9 cellular contexts compared by ENCODE assay signal in genomic region chr10:61898435-61898778, GRCh38. TPM values are rescaled to one million over a fixed set of nuclear protein-coding genes. Genes with fewer than 3 reads are reported as not detected.
DNase-seq lines count a peak whose midpoint lies in the region; ATAC-seq and TF ChIP-seq lines count a peak whose summit lies in the region.
"Had no signal": no experiment of that assay in that cellular context is flagged by ENCODE, and none has a peak within 500 bp of the region (broad histone marks: within the 10 kb centered on the region; RNA-seq: fewer than 3 reads in every experiment).

No MANE protein-coding gene starts in this region.

- H3K4me1 Mint-ChIP-seq in activated T-helper 17 cell treated with anti-CD3 and anti-CD28 coated beads, Interleukin-2, amount 50 U/mL, for 72 hours, result peaks cover 31% of the 10 kb centered on the region

- peak overlapping the region; percentile 8 to 21 for H3K27ac ChIP-seq in prostate gland
- H3K27ac ChIP-seq in upper lobe of right lung, result no peak overlapping the region

- peaks cover 21% of the 10 kb centered on the region for H3K36me3 Mint-ChIP-seq in activated T-helper 17 cell treated with anti-CD3 and anti-CD28 coated beads, Interleukin-2, amount 50 U/mL, for 72 hours (ENCODE audit: low read depth)

- H3K27me3 Mint-ChIP-seq in activated T-helper 17 cell treated with anti-CD3 and anti-CD28 coated beads, Interleukin-2, amount 50 U/mL, for 72 hours, result no peaks in the 10 kb centered on the region

- H3K9me3 ChIP-seq in prostate gland (no peaks in the 10 kb centered on the region), upper lobe of right lung (no peaks in the 10 kb centered on the region)

- TF ChIP-seq POLR2A in prostate gland (IDR thresholded peaks at IDR 0.05), result no peak

- peak overlapping the region; percentile 90 for H3K4me3 Mint-ChIP-seq in activated T-helper 17 cell treated with anti-CD3 and anti-CD28 coated beads, Interleukin-2, amount 50 U/mL, for 72 hours

- peak; percentile 3 for DNase-seq in NCI-H510A treated with DMSO at 0.1 percent for 48 hours (lab: John Stamatoyannopoulos, UW)
- no peak for DNase-seq in NCI-H510A (lab: John Stamatoyannopoulos, UW)
- DNase-seq in NCI-H1694 (lab: John Stamatoyannopoulos, UW), result peak; percentile 11
- DNase-seq in prostate gland (ENCODE audit: low spot score), result no peak
- no peak for DNase-seq in upper lobe of right lung

- intact Hi-C loops in prostate gland (cut with DNase I) (loop anchor here (5.0 to 10.0 kb wide), 2 partner anchors 61 to 154 kb away; no protein-coding TSS in a partner anchor), upper lobe of right lung (cut with DNase I) (no loop called here)

- whole genome bisulfite sequencing in prostate gland, result 32% methylated on average over 2 of the region's 2 CpGs

- no peaks in the 10 kb centered on the region for H3K9me3 Mint-ChIP-seq in activated T-helper 17 cell treated with anti-CD3 and anti-CD28 coated beads, Interleukin-2, amount 50 U/mL, for 72 hours

- H3K4me1 ChIP-seq in prostate gland (replicated peaks) (peaks cover 5% of the 10 kb centered on the region), upper lobe of right lung (peaks cover 15% of the 10 kb centered on the region)

- H3K4me3 ChIP-seq in prostate gland (no peak overlapping the region), upper lobe of right lung (no peak overlapping the region)
- H3K4me3 ChIP-seq: K562 had no signal

- ATAC-seq in activated T-helper 17 cell treated with anti-CD3 and anti-CD28 coated beads, Interleukin-2, amount 50 U/mL, for 72 hours (replicated peaks), result no peak
- ATAC-seq in GM19023 (IDR thresholded peaks at IDR 0.05; ENCODE audit: unreplicated experiment) (no peak), HG02981 (IDR thresholded peaks at IDR 0.05; ENCODE audit: unreplicated experiment) (no peak), upper lobe of right lung (no peak)
- ATAC-seq: K562 had no signal

- H3K27ac Mint-ChIP-seq in activated T-helper 17 cell treated with anti-CD3 and anti-CD28 coated beads, Interleukin-2, amount 50 U/mL, for 72 hours, result peak overlapping the region; percentile 100

- H3K27me3 ChIP-seq in prostate gland (replicated peaks; ENCODE audit: insufficient read depth) (no peaks in the 10 kb centered on the region), upper lobe of right lung (no peaks in the 10 kb centered on the region)

- TF ChIP-seq CTCF in prostate gland (IDR thresholded peaks at IDR 0.05) (no peak), upper lobe of right lung (IDR thresholded peaks at IDR 0.05) (no peak)

- H3K36me3 ChIP-seq in prostate gland (no peaks in the 10 kb centered on the region), upper lobe of right lung (no peaks in the 10 kb centered on the region)

RNA-seq across cellular contexts. Expression of gene ARID5B, which starts 3.1 kb away (rescaled TPM):
- total RNA-seq in activated T-helper 17 cell treated with anti-CD3 and anti-CD28 coated beads, Interleukin-2, amount 50 U/mL, for 72 hours, result 10 to 100 TPM; 65.5 to 93.8 TPM
- total RNA-seq in prostate gland (10 to 100 TPM; 67.9 to 90.1 TPM), upper lobe of right lung (34.1 TPM)

Comparison
In these comparisons a context has a peak if more than half of its experiments do, and no peak if none do; other contexts are left out.
1. DNase-seq: peak in NCI-H510A treated with DMSO at 0.1 percent for 48 hours (single experiment) and NCI-H1694 (single experiment); none in NCI-H510A (single experiment), prostate gland (single experiment) and upper lobe of right lung (single experiment).